Comparison of ENCODE assay signal across 8 cellular contexts in genomic region chr3:51941798-51942602, GRCh38. TPM values are rescaled to one million over a fixed set of nuclear protein-coding genes. Genes with fewer than 3 reads are reported as not detected.
DNase-seq lines count a peak whose midpoint lies in the region; TF ChIP-seq lines count a peak whose summit lies in the region.

Gene PARP3, plus strand, starts transcription at chr3:51942363. Its CDS starts 993 bp downstream, at chr3:51943356.
Gene RRP9, minus strand, starts transcription at chr3:51941904. Its CDS starts 37 bp downstream, at chr3:51941867.

- H2AFZ ChIP-seq in neural cell (ENCODE audit: low read depth, low read length), result peak within 1 kb of the TSS; percentile 81

- no peaks in the 10 kb centered on the region for H3K27me3 ChIP-seq in H7 (ENCODE audit: control insufficient read depth, insufficient read depth, low read length)
- H3K27me3 ChIP-seq in neural cell (ENCODE audit: insufficient read depth, low read depth, low read length), result no peaks in the 10 kb centered on the region
- no peaks in the 10 kb centered on the region for H3K27me3 ChIP-seq in stomach smooth muscle (ENCODE audit: control insufficient read depth in 1 of 2, insufficient read depth in 2 of 2, low read length in 2 of 2)

- H4K20me1 ChIP-seq in neural cell (ENCODE audit: insufficient read depth), result no peaks in the 10 kb centered on the region

- H3K9ac ChIP-seq in neural cell (ENCODE audit: low read length), result peak within 1 kb of the TSS; percentile 66
- peak within 1 kb of the TSS; percentile 98 to 100 for H3K9ac ChIP-seq in stomach smooth muscle (ENCODE audit: low read length in 2 of 2)

- peak; percentile 100 for TF ChIP-seq CTCF in neural cell (IDR thresholded peaks at IDR 0.05; ENCODE audit: poor library complexity, severe bottlenecking)

- H3K9me2 ChIP-seq in neural cell (ENCODE audit: insufficient read depth, low read length), result no peaks in the 10 kb centered on the region

- TF ChIP-seq EP300 in neural cell (conservative IDR thresholded peaks at IDR 0.05; ENCODE audit: poor library complexity, severe bottlenecking), result peak; percentile 34

- in situ Hi-C loops in G401 (cut with HindIII; ENCODE audit: low sequenced_read_pairs), result no loop called here

- H3K4me3 ChIP-seq in H7 (ENCODE audit: insufficient read depth, low read depth, low read length) (peak within 1 kb of the TSS; percentile 91), neural cell (ENCODE audit: low read length) (peak within 1 kb of the TSS; percentile 76), stomach smooth muscle (ENCODE audit: low read length in 2 of 2) (peak within 1 kb of the TSS; percentile 86 to 87)

- H3K4me1 ChIP-seq in stomach smooth muscle (ENCODE audit: control insufficient read depth, insufficient read depth, low read length), result peaks cover 26% of the 10 kb centered on the region

- DNase-seq in G401 (ENCODE audit: low spot score), result peak; percentile 100
- DNase-seq in H7, result peak; percentile 100
- peak; percentile 99 for DNase-seq in M059J (ENCODE audit: low read depth)
- peak; percentile 99 for DNase-seq in SHP77 treated with DMSO at 0.1 percent for 48 hours (lab: John Stamatoyannopoulos, UW)
- DNase-seq in activated gamma-delta T cell (lab: John Stamatoyannopoulos, UW), result peak; percentile 100
- DNase-seq in fibroblast of the conjunctiva (ENCODE audit: low read depth), result peak; percentile 100

- peak within 1 kb of the TSS; percentile 77 for H3K4me2 ChIP-seq in neural cell (ENCODE audit: low read length)

- H3K27ac ChIP-seq in neural cell (ENCODE audit: low read length) (peak within 1 kb of the TSS; percentile 64), stomach smooth muscle (ENCODE audit: low read length) (peak within 1 kb of the TSS; percentile 96)

- H3K36me3 ChIP-seq in H7 (replicated peaks; ENCODE audit: control insufficient read depth, insufficient read depth, low read length) (peaks cover 14% of the 10 kb centered on the region), neural cell (ENCODE audit: insufficient read depth, low read length) (no peaks in the 10 kb centered on the region), stomach smooth muscle (ENCODE audit: control insufficient read depth in 2 of 2, insufficient read depth in 2 of 2, low read length in 2 of 2) (peaks cover 8 to 17% of the 10 kb centered on the region in 2 donors)

- H3K9me3 ChIP-seq in neural cell (ENCODE audit: low read length) (no peaks in the 10 kb centered on the region), stomach smooth muscle (ENCODE audit: control insufficient read depth in 2 of 2, low read length in 2 of 2) (no peaks in the 10 kb centered on the region)

- H3F3A ChIP-seq in neural cell (ENCODE audit: insufficient read depth, low read length, poor library complexity, severe bottlenecking), result no peaks in the 10 kb centered on the region

- peak; percentile 97 for TF ChIP-seq RAD21 in neural cell (conservative IDR thresholded peaks at IDR 0.05)

- no peaks in the 10 kb centered on the region for H3K79me2 ChIP-seq in neural cell (replicated peaks; ENCODE audit: insufficient read depth, low read length)

TF ChIP-seq in neural cell, 6 proteins besides CTCF, POLR2A, EP300 and RAD21:
- TF ChIP-seq REST (IDR thresholded peaks at IDR 0.05; ENCODE audit: borderline replicate concordance) (peak; percentile 26), TAF1 (IDR thresholded peaks at IDR 0.05; ENCODE audit: low read depth) (peak; percentile 33), SMC3 (conservative IDR thresholded peaks at IDR 0.05; ENCODE audit: poor library complexity) (peak; percentile 90), EZH2 (IDR thresholded peaks at IDR 0.05; ENCODE audit: borderline replicate concordance, insufficient read depth, low read length, poor library complexity, severe bottlenecking) (no peak), MXI1 (conservative IDR thresholded peaks at IDR 0.05; ENCODE audit: poor library complexity, severe bottlenecking) (peak; percentile 100), POLR2AphosphoS5 (IDR thresholded peaks at IDR 0.05) (peak; percentile 63)

RNA-seq across cellular contexts. Expression of gene PARP3, which starts in this region (rescaled TPM):
- 6.4 and 9.7 TPM in 2 replicates for total RNA-seq in G401 (2014; rRNA removed; shearing (Covaris generic))
- 3.2 and 5.5 TPM in 2 replicates for total RNA-seq in H7 (2014; rRNA removed; shearing (Covaris generic))
- 12.3 and 15.9 TPM in 2 replicates for total RNA-seq in M059J (2014; rRNA removed; shearing (Covaris generic))
- 5.3 and 5.6 TPM in 2 replicates for polyA plus RNA-seq in neural cell
- 1.6 and 3.2 TPM in 2 replicates for polyA minus RNA-seq in neural cell

RNA-seq across cellular contexts. Expression of gene RRP9, which starts in this region (rescaled TPM):
- 80.6 and 87.0 TPM in 2 replicates for total RNA-seq in G401 (2014; rRNA removed; shearing (Covaris generic))
- 62.0 and 80.6 TPM in 2 replicates for total RNA-seq in H7 (2014; rRNA removed; shearing (Covaris generic))
- 22.2 and 26.3 TPM in 2 replicates for total RNA-seq in M059J (2014; rRNA removed; shearing (Covaris generic))
- 26.8 and 26.9 TPM in 2 replicates for polyA plus RNA-seq in neural cell
- polyA minus RNA-seq in neural cell, result 12.5 and 15.1 TPM in 2 replicates

Comparison
In these comparisons a context has a peak if more than half of its experiments do, and no peak if none do; other contexts are left out.
1. Peak in every context shown above with its lines: DNase-seq, H3K4me3 ChIP-seq and H3K27ac ChIP-seq.